In the genomic region with DNA sequence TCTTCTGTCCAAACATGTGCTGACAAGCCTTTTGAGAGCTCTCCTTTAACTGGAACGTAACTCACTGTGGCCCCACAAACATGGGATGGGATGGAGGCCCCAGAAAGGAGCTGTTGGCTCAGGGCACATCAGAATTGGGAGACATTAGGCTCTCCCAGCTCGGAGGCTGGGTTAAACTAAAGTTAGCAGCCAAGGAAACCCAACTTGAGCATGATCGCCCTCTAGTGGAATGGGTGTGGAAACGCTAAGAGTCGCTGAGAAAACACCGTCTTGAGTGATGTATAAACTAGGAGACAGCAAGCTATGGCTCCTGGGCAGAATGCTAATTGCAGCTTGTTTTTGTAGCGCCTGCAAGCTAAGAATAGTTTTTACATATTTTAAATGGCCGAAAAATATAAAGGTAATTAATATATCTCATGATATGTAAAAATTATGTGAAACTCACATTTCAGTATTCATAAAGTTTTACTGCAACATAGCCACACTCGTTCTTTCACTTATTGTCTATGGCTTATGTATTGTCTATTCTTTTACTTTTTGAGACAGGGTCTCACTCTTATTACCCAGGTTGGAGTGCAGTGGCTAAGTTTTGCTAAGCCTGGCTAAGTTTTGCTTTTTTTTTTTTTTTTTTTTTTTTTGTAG, we compare ENCODE assay signal across 8 cellular contexts.
A peak's percentile ranks its signal among the peaks of the same experiment; 100 is the strongest.
DNase-seq lines count a peak whose midpoint lies in the region; ATAC-seq, FAIRE-seq and TF ChIP-seq lines count a peak whose summit lies in the region.

No MANE protein-coding gene starts in this region.

- no peak overlapping the region for H3K4me3 Mint-ChIP-seq in CD4-positive, alpha-beta T cell
- H3K4me3 Mint-ChIP-seq in MCF 10A (ENCODE audit: unreplicated experiment), result no peak overlapping the region

- peak; percentile 78 for FAIRE-seq in islet of Langerhans (lab: Jason Lieb, UNC)

- peak; percentile 65 for ATAC-seq in CD4-positive, alpha-beta T cell (ENCODE audit: poor library complexity)
- ATAC-seq in GM19452 (IDR thresholded peaks at IDR 0.05; ENCODE audit: unreplicated experiment) (peak; percentile 70), HG03457 (IDR thresholded peaks at IDR 0.05; ENCODE audit: unreplicated experiment) (no peak)

- CTCF ChIA-PET in CD4-positive, alpha-beta T cell (lab: Charles Lee), result interaction anchor here (0.6 to 1.1 kb wide), 3 partner anchors 10 to 21 kb away, joined by 3 read pairs; no protein-coding TSS in a partner anchor
- CTCF ChIA-PET in MCF 10A (lab: Yijun Ruan, JAX), result interaction anchor here (0.5 to 4.1 kb wide), 49 partner anchors 10 to 1136 kb away, joined by 3 to 117 read pairs (median 4); a partner anchor contains a TSS

- BruUV-seq in MCF 10A (replicated peaks; lab: Mats Ljungman, UMichigan), result no TSS peak

- H3K27ac Mint-ChIP-seq in CD4-positive, alpha-beta T cell, result no peak overlapping the region
- H3K27ac Mint-ChIP-seq in MCF 10A (ENCODE audit: low read depth, unreplicated experiment), result no peak overlapping the region

- TF ChIP-seq CTCF in CD4-positive, alpha-beta T cell (IDR thresholded peaks at IDR 0.05), result peak; percentile 64
- TF ChIP-seq CTCF in MCF 10A (IDR thresholded peaks at IDR 0.05; ENCODE audit: unreplicated experiment), result peak; percentile 64

- H3K27ac ChIP-seq in CD4-positive, alpha-beta T cell (ENCODE audit: low read depth, low read length), result no peak overlapping the region

- peaks cover 4% of the 10 kb centered on the region for H3K27me3 ChIP-seq in CD4-positive, alpha-beta T cell (ENCODE audit: control insufficient read depth, insufficient read depth, low read length)

- DNase-seq in CD4-positive, alpha-beta T cell, result peak in 5 of 10 experiments; percentile 9 to 25 (median 10)
- DNase-seq in NCI-H146 treated with DMSO at 0.1 percent for 48 hours (lab: John Stamatoyannopoulos, UW; ENCODE audit: unreplicated experiment), result peak; percentile 71
- DNase-seq in T follicular helper cell (ENCODE audit: low read depth), result peak; percentile 11
- peak; percentile 93 for DNase-seq in MCF 10A (ENCODE audit: unreplicated experiment)
- peak; percentile 32 to 35 for DNase-seq in stimulated activated CD4-positive, alpha-beta T cell treated with anti-CD3 and anti-CD28 coated beads, Interleukin-2, amount 100 ng/mL, for 24 hours

- intact Hi-C loops in CD4-positive, alpha-beta T cell (cut with DNase I, micrococcal nuclease), result no loop called here
- intact Hi-C loops in MCF 10A (cut with micrococcal nuclease), result loop anchor here (1.0 to 10.0 kb wide), 3 partner anchors 71 to 351 kb away; no protein-coding TSS in a partner anchor

- H3K9me3 ChIP-seq in CD4-positive, alpha-beta T cell (ENCODE audit: control insufficient read depth, low read length), result no peaks in the 10 kb centered on the region

- H3K36me3 Mint-ChIP-seq in CD4-positive, alpha-beta T cell (ENCODE audit: low read depth), result no peaks in the 10 kb centered on the region
- no peaks in the 10 kb centered on the region for H3K36me3 Mint-ChIP-seq in MCF 10A (ENCODE audit: insufficient read depth, unreplicated experiment)

- POLR2A ChIA-PET in CD4-positive, alpha-beta T cell (lab: Charles Lee), result no interaction called here
- POLR2A ChIA-PET in MCF 10A (lab: Yijun Ruan, JAX), result interaction anchor here (0.6 to 1.1 kb wide), 2 partner anchors 10 to 176 kb away, joined by 3 read pairs; no protein-coding TSS in a partner anchor

- H3K9me3 Mint-ChIP-seq in CD4-positive, alpha-beta T cell, result no peaks in the 10 kb centered on the region
- H3K9me3 Mint-ChIP-seq in MCF 10A (ENCODE audit: unreplicated experiment), result no peaks in the 10 kb centered on the region

- H3K4me1 Mint-ChIP-seq in CD4-positive, alpha-beta T cell (ENCODE audit: low read depth), result no peaks in the 10 kb centered on the region
- H3K4me1 Mint-ChIP-seq in MCF 10A (ENCODE audit: insufficient read depth, unreplicated experiment), result peaks cover 7% of the 10 kb centered on the region

- peaks cover 13% of the 10 kb centered on the region for H3K27me3 Mint-ChIP-seq in CD4-positive, alpha-beta T cell
- no peaks in the 10 kb centered on the region for H3K27me3 Mint-ChIP-seq in MCF 10A (ENCODE audit: insufficient read depth, unreplicated experiment)
